Comparison of ENCODE assay signal across 8 cellular contexts in genomic region chr20:62953167-62953838, GRCh38. TPM values are rescaled to one million over a fixed set of nuclear protein-coding genes. Genes with fewer than 3 reads are reported as not detected.
A peak's percentile ranks its signal among the peaks of the same experiment; 100 is the strongest.
DNase-seq lines count a peak whose midpoint lies in the region; ATAC-seq and TF ChIP-seq lines count a peak whose summit lies in the region.

No MANE protein-coding gene starts in this region.

- intact Hi-C loops in heart right ventricle (cut with DNase I): loop anchor here in 1 of 10 donors (10.0 kb wide), 1 partner anchor 51 kb away; the partner anchor contains the start of gene BHLHE23

- POLR2A ChIA-PET in HEK293T (lab: Yijun Ruan, JAX): interaction anchor here (0.8 kb wide), 1 partner anchor 15 kb away, joined by 3 read pairs; the partner anchor contains the start of gene GID8

- DNase-seq in GM13977 (ENCODE audit: low spot score) (no peak), RKO (ENCODE audit: low spot score) (peak; percentile 58), heart right ventricle (no peak), HEK293T (ENCODE audit: extremely low spot score) (no peak), NCI-H748 treated with DMSO at 0.1 percent for 48 hours (lab: John Stamatoyannopoulos, UW) (no peak), ACHN (no peak), DMS 273 treated with DMSO at 0.1 percent for 48 hours (lab: John Stamatoyannopoulos, UW) (no peak)

- in situ Hi-C loops in GM13977 (cut with MboI; ENCODE audit: low pct_unique_long_range_greater_than_20kb, low sequenced_read_pairs, unreplicated experiment) (no loop called here), ACHN (cut with HindIII; ENCODE audit: low pct_ligation_motif_present, low pct_unique_long_range_greater_than_20kb, low sequenced_read_pairs) (no loop called here)

- TF ChIP-seq CTCF in GM13977 (IDR thresholded peaks at IDR 0.05; ENCODE audit: extremely low read depth, insufficient read depth, missing control alignments) (peak; percentile 13), heart right ventricle (IDR thresholded peaks at IDR 0.05) (no peak)

- H3K9me3 ChIP-seq in heart right ventricle (peaks cover 0 to 4% (median 0%) of the 10 kb centered on the region in 11 donors), skeletal muscle tissue (ENCODE audit: control insufficient read depth in 3 of 3, low read length in 3 of 3) (no peaks in the 10 kb centered on the region)

- H3K4me3 ChIP-seq in heart right ventricle (peak overlapping the region in 9 of 10 donors; percentile 0 to 53 (median 32)), skeletal muscle tissue (ENCODE audit: low read length in 3 of 3) (peak overlapping the region; percentile 32 to 52 (median 48))

- H3K27ac ChIP-seq in heart right ventricle (peak overlapping the region; percentile 22 to 86 (median 76)), skeletal muscle tissue (ENCODE audit: low read depth, low read length) (no peak overlapping the region)

- ATAC-seq in heart right ventricle: peak in 5 of 8 donors; percentile 0 to 2 (median 1)

- CTCF ChIA-PET in HEK293T (lab: Yijun Ruan, JAX): no interaction called here

- H3K9ac ChIP-seq in skeletal muscle tissue (ENCODE audit: low read depth in 1 of 3, low read length in 3 of 3): peak overlapping the region; percentile 50 to 65 (median 62)

- peaks cover 0 to 29% (median 0%) of the 10 kb centered on the region in 9 donors for H3K36me3 ChIP-seq in heart right ventricle
- H3K36me3 ChIP-seq in skeletal muscle tissue (ENCODE audit: control insufficient read depth in 3 of 3, insufficient read depth in 3 of 3, low read length in 3 of 3): peaks cover 13 to 17% (median 15%) of the 10 kb centered on the region in 3 donors

- H3K4me1 ChIP-seq in heart right ventricle (peaks cover 15 to 39% (median 26%) of the 10 kb centered on the region in 9 donors), skeletal muscle tissue (ENCODE audit: control insufficient read depth in 3 of 3, insufficient read depth in 3 of 3, low read length in 3 of 3) (peaks cover 13 to 38% (median 35%) of the 10 kb centered on the region in 3 donors)

- H3K27me3 ChIP-seq in heart right ventricle: no peaks in the 10 kb centered on the region
- H3K27me3 ChIP-seq in skeletal muscle tissue (ENCODE audit: control insufficient read depth in 3 of 3, insufficient read depth in 3 of 3, low read length in 3 of 3): no peaks in the 10 kb centered on the region

- 79 to 86% methylated on average over 16 of the region's 16 CpGs for WGBS in heart right ventricle, 2 donors

TF ChIP-seq in HEK293T, 16 proteins besides CTCF, POLR2A, EP300 and RAD21:
- TF ChIP-seq LEF1 (IDR thresholded peaks at IDR 0.05; ENCODE audit: borderline replicate concordance) (no peak), SP1 (IDR thresholded peaks at IDR 0.05) (no peak), SUZ12 (IDR thresholded peaks at IDR 0.05) (no peak), ELF4 (IDR thresholded peaks at IDR 0.05) (no peak), ZNF384 (IDR thresholded peaks at IDR 0.05) (no peak), PKNOX1 (IDR thresholded peaks at IDR 0.05) (no peak), NFRKB (IDR thresholded peaks at IDR 0.05) (no peak)

RNA-seq across cellular contexts. Expression of gene SLC17A9, which starts 0.8 kb away (rescaled TPM):
- total RNA-seq in heart right ventricle (1 to 10 TPM in 4 of 10 donors, under 1 TPM in 6; 0.19 to 3.6 (median 0.62) TPM), skeletal muscle tissue (not detected)
- polyA plus RNA-seq in heart right ventricle: 1 to 10 TPM; 2.3 to 8.3 TPM

RNA-seq across cellular contexts. Expression of gene GID8, which starts 15.4 kb away (rescaled TPM):
- total RNA-seq in heart right ventricle (10 to 100 TPM; 13.7 to 19.9 (median 16.7) TPM), skeletal muscle tissue (28.7 TPM)
- polyA plus RNA-seq in heart right ventricle: 10 to 100 TPM in 1 of 2 donors, 1 to 10 TPM in 1; 7.0 to 10.2 TPM

RNA-seq across cellular contexts. Expression of gene DIDO1, which starts 27.0 kb away (rescaled TPM):
- total RNA-seq in heart right ventricle (10 to 100 TPM; 31.4 to 44.6 (median 37.6) TPM), skeletal muscle tissue (35.0 TPM)
- 10 to 100 TPM; 16.0 to 21.9 TPM for polyA plus RNA-seq in heart right ventricle

RNA-seq across cellular contexts. Expression of gene BHLHE23, which starts 53.5 kb away (rescaled TPM):
- not detected for total RNA-seq in heart right ventricle
- under 1 TPM in 1 of 2 donors, not detected in 1; 0.03 TPM for polyA plus RNA-seq in heart right ventricle
- total RNA-seq in skeletal muscle tissue: not detected
